1 cellular context compared by ENCODE assay signal in the genomic region with DNA sequence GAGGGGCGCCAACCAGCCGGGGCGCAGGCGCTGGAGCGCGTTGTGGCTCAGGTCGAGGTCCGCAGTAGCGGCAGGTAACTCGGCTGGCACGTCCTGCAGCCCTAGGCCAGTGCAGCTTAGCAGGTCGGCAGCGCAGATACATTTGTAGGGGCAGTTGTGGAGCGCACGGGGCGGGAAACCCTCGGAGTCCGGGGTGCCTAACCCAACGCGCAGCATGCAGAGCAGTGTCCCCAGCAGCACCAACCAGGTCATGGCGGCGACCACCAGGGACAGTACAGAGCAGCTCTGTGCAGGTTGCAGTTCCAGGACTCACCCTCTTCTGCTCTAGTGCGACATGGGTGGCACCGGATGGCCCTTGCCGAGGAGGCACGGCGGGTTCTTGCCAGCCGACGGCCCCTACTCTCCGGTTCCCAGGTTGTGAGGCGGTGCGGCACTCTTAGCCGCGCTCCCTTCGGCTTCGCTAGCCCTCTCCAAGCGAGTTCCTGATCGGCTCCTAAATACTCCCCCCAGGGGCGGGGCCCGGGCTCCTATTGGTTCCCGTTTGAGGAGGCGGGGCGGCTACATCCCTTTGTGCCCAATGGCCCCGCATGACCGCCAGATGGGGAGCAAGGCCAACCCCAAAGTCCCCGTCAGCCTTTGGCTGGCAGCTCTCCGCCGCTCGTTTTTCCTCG.
A peak's percentile ranks its signal among the peaks of the same experiment; 100 is the strongest.
TF ChIP-seq lines count a peak whose summit lies in the region.

A gene with protein sequence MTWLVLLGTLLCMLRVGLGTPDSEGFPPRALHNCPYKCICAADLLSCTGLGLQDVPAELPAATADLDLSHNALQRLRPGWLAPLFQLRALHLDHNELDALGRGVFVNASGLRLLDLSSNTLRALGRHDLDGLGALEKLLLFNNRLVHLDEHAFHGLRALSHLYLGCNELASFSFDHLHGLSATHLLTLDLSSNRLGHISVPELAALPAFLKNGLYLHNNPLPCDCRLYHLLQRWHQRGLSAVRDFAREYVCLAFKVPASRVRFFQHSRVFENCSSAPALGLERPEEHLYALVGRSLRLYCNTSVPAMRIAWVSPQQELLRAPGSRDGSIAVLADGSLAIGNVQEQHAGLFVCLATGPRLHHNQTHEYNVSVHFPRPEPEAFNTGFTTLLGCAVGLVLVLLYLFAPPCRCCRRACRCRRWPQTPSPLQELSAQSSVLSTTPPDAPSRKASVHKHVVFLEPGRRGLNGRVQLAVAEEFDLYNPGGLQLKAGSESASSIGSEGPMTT (minus strand): TSS at position 471 of the 671 bp plus-strand sequence. CDS start 219 bp downstream, at position 252.

TF ChIP-seq in WTC11, 78 proteins besides CTCF, POLR2A, EP300 and RAD21 (continued from another document and continues in another):
- TF ChIP-seq, protein P1, sequence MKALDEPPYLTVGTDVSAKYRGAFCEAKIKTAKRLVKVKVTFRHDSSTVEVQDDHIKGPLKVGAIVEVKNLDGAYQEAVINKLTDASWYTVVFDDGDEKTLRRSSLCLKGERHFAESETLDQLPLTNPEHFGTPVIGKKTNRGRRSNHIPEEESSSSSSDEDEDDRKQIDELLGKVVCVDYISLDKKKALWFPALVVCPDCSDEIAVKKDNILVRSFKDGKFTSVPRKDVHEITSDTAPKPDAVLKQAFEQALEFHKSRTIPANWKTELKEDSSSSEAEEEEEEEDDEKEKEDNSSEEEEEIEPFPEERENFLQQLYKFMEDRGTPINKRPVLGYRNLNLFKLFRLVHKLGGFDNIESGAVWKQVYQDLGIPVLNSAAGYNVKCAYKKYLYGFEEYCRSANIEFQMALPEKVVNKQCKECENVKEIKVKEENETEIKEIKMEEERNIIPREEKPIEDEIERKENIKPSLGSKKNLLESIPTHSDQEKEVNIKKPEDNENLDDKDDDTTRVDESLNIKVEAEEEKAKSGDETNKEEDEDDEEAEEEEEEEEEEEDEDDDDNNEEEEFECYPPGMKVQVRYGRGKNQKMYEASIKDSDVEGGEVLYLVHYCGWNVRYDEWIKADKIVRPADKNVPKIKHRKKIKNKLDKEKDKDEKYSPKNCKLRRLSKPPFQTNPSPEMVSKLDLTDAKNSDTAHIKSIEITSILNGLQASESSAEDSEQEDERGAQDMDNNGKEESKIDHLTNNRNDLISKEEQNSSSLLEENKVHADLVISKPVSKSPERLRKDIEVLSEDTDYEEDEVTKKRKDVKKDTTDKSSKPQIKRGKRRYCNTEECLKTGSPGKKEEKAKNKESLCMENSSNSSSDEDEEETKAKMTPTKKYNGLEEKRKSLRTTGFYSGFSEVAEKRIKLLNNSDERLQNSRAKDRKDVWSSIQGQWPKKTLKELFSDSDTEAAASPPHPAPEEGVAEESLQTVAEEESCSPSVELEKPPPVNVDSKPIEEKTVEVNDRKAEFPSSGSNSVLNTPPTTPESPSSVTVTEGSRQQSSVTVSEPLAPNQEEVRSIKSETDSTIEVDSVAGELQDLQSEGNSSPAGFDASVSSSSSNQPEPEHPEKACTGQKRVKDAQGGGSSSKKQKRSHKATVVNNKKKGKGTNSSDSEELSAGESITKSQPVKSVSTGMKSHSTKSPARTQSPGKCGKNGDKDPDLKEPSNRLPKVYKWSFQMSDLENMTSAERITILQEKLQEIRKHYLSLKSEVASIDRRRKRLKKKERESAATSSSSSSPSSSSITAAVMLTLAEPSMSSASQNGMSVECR (CRISPR knock-in tag; IDR thresholded peaks at IDR 0.05; ENCODE audit: borderline replicate concordance), result no peak; the same call in 1 of the 2 replicates
- TF ChIP-seq ATF1 (CRISPR knock-in tag; IDR thresholded peaks at IDR 0.05) (peak; percentile 82; the same call in 1 of the 2 replicates), NFE2L1 (CRISPR knock-in tag; IDR thresholded peaks at IDR 0.05) (no peak), PREB (CRISPR knock-in tag; IDR thresholded peaks at IDR 0.05; ENCODE audit: borderline replicate concordance) (no peak), SMAD3 (CRISPR knock-in tag; IDR thresholded peaks at IDR 0.05; ENCODE audit: borderline replicate concordance) (0 out of 2 replicates have a peak, but pooled peaks have one; percentile 70), NFATC4 (CRISPR knock-in tag; IDR thresholded peaks at IDR 0.05) (peak; percentile 91), TCF7 (CRISPR knock-in tag; IDR thresholded peaks at IDR 0.05; ENCODE audit: low read depth) (no peak), KAT7 (CRISPR knock-in tag; IDR thresholded peaks at IDR 0.05; ENCODE audit: borderline replicate concordance) (no peak), E2F5 (CRISPR knock-in tag; IDR thresholded peaks at IDR 0.05) (peak; percentile 17), IRF2 (CRISPR knock-in tag; IDR thresholded peaks at IDR 0.05; ENCODE audit: borderline replicate concordance, low read depth) (no peak), CBFB (CRISPR knock-in tag; IDR thresholded peaks at IDR 0.05; ENCODE audit: low read depth) (no peak), TP53 (CRISPR knock-in tag; IDR thresholded peaks at IDR 0.05) (peak; percentile 73), JUN (CRISPR knock-in tag; IDR thresholded peaks at IDR 0.05) (0 out of 2 replicates have a peak, but pooled peaks have one; percentile 89), ELF4 (CRISPR knock-in tag; IDR thresholded peaks at IDR 0.05; ENCODE audit: low read depth) (no peak), ZSCAN18 (CRISPR knock-in tag; IDR thresholded peaks at IDR 0.05) (no peak), GTF2I (CRISPR knock-in tag; conservative IDR thresholded peaks at IDR 0.05) (no peak), PRRX2 (CRISPR knock-in tag; IDR thresholded peaks at IDR 0.05) (peak; percentile 62; the same call in 1 of the 2 replicates), RORB (CRISPR knock-in tag; IDR thresholded peaks at IDR 0.05) (no peak), EMX1 (CRISPR knock-in tag; IDR thresholded peaks at IDR 0.05) (peak; percentile 67; the same call in 1 of the 2 replicates), ZNF317 (CRISPR knock-in tag; IDR thresholded peaks at IDR 0.05; ENCODE audit: borderline replicate concordance, low read depth) (no peak), NFYB (CRISPR knock-in tag; conservative IDR thresholded peaks at IDR 0.05; ENCODE audit: low read depth) (peak; percentile 51), NR2C2 (CRISPR knock-in tag; IDR thresholded peaks at IDR 0.05) (peak; percentile 18; the same call in 1 of the 2 replicates), ZNF416 (CRISPR knock-in tag; IDR thresholded peaks at IDR 0.05) (peak; percentile 93; the same call in 1 of the 2 replicates), RELA (CRISPR knock-in tag; IDR thresholded peaks at IDR 0.05; ENCODE audit: borderline replicate concordance) (no peak; the same call in 1 of the 2 replicates), SMAD4 (CRISPR knock-in tag; IDR thresholded peaks at IDR 0.05) (no peak; the same call in 1 of the 2 replicates)
- TF ChIP-seq, protein P2, sequence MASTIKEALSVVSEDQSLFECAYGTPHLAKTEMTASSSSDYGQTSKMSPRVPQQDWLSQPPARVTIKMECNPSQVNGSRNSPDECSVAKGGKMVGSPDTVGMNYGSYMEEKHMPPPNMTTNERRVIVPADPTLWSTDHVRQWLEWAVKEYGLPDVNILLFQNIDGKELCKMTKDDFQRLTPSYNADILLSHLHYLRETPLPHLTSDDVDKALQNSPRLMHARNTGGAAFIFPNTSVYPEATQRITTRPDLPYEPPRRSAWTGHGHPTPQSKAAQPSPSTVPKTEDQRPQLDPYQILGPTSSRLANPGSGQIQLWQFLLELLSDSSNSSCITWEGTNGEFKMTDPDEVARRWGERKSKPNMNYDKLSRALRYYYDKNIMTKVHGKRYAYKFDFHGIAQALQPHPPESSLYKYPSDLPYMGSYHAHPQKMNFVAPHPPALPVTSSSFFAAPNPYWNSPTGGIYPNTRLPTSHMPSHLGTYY (CRISPR knock-in tag; IDR thresholded peaks at IDR 0.05), result peak; percentile 5; the same call in 1 of the 2 replicates
- TF ChIP-seq, protein P3, sequence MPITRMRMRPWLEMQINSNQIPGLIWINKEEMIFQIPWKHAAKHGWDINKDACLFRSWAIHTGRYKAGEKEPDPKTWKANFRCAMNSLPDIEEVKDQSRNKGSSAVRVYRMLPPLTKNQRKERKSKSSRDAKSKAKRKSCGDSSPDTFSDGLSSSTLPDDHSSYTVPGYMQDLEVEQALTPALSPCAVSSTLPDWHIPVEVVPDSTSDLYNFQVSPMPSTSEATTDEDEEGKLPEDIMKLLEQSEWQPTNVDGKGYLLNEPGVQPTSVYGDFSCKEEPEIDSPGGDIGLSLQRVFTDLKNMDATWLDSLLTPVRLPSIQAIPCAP (CRISPR knock-in tag; IDR thresholded peaks at IDR 0.05), result peak; percentile 32; the same call in 1 of the 2 replicates
- TF ChIP-seq, protein P4, sequence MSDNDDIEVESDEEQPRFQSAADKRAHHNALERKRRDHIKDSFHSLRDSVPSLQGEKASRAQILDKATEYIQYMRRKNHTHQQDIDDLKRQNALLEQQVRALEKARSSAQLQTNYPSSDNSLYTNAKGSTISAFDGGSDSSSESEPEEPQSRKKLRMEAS (CRISPR knock-in tag; IDR thresholded peaks at IDR 0.05), result no peak; the same call in 1 of the 2 replicates
- TF ChIP-seq, protein P5, sequence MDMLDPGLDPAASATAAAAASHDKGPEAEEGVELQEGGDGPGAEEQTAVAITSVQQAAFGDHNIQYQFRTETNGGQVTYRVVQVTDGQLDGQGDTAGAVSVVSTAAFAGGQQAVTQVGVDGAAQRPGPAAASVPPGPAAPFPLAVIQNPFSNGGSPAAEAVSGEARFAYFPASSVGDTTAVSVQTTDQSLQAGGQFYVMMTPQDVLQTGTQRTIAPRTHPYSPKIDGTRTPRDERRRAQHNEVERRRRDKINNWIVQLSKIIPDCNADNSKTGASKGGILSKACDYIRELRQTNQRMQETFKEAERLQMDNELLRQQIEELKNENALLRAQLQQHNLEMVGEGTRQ (CRISPR knock-in tag; IDR thresholded peaks at IDR 0.05), result no peak
- TF ChIP-seq, protein P6, sequence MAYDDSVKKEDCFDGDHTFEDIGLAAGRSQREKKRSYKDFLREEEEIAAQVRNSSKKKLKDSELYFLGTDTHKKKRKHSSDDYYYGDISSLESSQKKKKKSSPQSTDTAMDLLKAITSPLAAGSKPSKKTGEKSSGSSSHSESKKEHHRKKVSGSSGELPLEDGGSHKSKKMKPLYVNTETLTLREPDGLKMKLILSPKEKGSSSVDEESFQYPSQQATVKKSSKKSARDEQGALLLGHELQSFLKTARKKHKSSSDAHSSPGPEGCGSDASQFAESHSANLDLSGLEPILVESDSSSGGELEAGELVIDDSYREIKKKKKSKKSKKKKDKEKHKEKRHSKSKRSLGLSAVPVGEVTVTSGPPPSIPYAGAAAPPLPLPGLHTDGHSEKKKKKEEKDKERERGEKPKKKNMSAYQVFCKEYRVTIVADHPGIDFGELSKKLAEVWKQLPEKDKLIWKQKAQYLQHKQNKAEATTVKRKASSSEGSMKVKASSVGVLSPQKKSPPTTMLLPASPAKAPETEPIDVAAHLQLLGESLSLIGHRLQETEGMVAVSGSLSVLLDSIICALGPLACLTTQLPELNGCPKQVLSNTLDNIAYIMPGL (CRISPR knock-in tag; IDR thresholded peaks at IDR 0.05), result peak; percentile 83
- TF ChIP-seq, protein P7, sequence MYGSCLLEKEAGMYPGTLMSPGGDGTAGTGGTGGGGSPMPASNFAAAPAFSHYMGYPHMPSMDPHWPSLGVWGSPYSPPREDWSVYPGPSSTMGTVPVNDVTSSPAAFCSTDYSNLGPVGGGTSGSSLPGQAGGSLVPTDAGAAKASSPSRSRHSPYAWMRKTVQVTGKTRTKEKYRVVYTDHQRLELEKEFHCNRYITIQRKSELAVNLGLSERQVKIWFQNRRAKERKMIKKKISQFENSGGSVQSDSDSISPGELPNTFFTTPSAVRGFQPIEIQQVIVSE (CRISPR knock-in tag; IDR thresholded peaks at IDR 0.05; ENCODE audit: borderline replicate concordance), result no peak
- TF ChIP-seq, protein P8, sequence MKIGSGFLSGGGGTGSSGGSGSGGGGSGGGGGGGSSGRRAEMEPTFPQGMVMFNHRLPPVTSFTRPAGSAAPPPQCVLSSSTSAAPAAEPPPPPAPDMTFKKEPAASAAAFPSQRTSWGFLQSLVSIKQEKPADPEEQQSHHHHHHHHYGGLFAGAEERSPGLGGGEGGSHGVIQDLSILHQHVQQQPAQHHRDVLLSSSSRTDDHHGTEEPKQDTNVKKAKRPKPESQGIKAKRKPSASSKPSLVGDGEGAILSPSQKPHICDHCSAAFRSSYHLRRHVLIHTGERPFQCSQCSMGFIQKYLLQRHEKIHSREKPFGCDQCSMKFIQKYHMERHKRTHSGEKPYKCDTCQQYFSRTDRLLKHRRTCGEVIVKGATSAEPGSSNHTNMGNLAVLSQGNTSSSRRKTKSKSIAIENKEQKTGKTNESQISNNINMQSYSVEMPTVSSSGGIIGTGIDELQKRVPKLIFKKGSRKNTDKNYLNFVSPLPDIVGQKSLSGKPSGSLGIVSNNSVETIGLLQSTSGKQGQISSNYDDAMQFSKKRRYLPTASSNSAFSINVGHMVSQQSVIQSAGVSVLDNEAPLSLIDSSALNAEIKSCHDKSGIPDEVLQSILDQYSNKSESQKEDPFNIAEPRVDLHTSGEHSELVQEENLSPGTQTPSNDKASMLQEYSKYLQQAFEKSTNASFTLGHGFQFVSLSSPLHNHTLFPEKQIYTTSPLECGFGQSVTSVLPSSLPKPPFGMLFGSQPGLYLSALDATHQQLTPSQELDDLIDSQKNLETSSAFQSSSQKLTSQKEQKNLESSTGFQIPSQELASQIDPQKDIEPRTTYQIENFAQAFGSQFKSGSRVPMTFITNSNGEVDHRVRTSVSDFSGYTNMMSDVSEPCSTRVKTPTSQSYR (CRISPR knock-in tag; IDR thresholded peaks at IDR 0.05), result 0 out of 2 replicates have a peak, but pooled peaks have one; percentile 83
- TF ChIP-seq, protein P9, sequence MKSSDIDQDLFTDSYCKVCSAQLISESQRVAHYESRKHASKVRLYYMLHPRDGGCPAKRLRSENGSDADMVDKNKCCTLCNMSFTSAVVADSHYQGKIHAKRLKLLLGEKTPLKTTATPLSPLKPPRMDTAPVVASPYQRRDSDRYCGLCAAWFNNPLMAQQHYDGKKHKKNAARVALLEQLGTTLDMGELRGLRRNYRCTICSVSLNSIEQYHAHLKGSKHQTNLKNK (CRISPR knock-in tag; IDR thresholded peaks at IDR 0.05), result peak; percentile 76
